Comparison of ENCODE assay signal across 11 cellular contexts in genomic region chr10:86599729-86600128, GRCh38. TPM values are rescaled to one million over a fixed set of nuclear protein-coding genes. Genes with fewer than 3 reads are reported as not detected.
DNase-seq lines count a peak whose midpoint lies in the region; ATAC-seq and TF ChIP-seq lines count a peak whose summit lies in the region.
"Had no signal": no experiment of that assay in that cellular context is flagged by ENCODE, and none has a peak within 500 bp of the region (broad histone marks: within the 10 kb centered on the region; RNA-seq: fewer than 3 reads in every experiment).

No MANE protein-coding gene starts in this region.

- H4K20me1 ChIP-seq in SK-N-SH (ENCODE audit: insufficient read depth), result no peaks in the 10 kb centered on the region
- no peaks in the 10 kb centered on the region for H4K20me1 ChIP-seq in osteoblast (ENCODE audit: insufficient read depth, low read length)

- TF ChIP-seq RAD21 in SK-N-SH (IDR thresholded peaks at IDR 0.05; ENCODE audit: low read length), result no peak

- no peak overlapping the region for H2AFZ ChIP-seq in SK-N-SH (ENCODE audit: low read depth)
- H2AFZ ChIP-seq in osteoblast (ENCODE audit: low read length), result no peak overlapping the region

- no peaks in the 10 kb centered on the region for H3K9me3 Mint-ChIP-seq in nephron progenitor cell

- no peaks in the 10 kb centered on the region for H3K9me2 ChIP-seq in SK-N-SH

- H3K4me3 Mint-ChIP-seq in nephron progenitor cell, result no peak overlapping the region

- ATAC-seq in SK-N-SH treated with all-trans-retinoic acid at 6 μM for 48 hours (peak; percentile 31; the same call in 1 of the 3 replicates), HG02623 (IDR thresholded peaks at IDR 0.05; ENCODE audit: unreplicated experiment) (peak; percentile 55), GM21381 (IDR thresholded peaks at IDR 0.05; ENCODE audit: unreplicated experiment) (no peak)

- no peaks in the 10 kb centered on the region for H3K36me3 Mint-ChIP-seq in nephron progenitor cell (ENCODE audit: low read depth)

- POLR2A ChIA-PET in SK-N-SH (lab: Yijun Ruan, JAX), result no interaction called here

- no peak for TF ChIP-seq EP300 in SK-N-SH (IDR thresholded peaks at IDR 0.05; ENCODE audit: borderline replicate concordance in 1 of 2, low read depth in 1 of 2, low read length in 1 of 2)

- no peak overlapping the region for H3K27ac Mint-ChIP-seq in nephron progenitor cell

- no peak overlapping the region for H3K9ac ChIP-seq in SK-N-SH

- WGBS in SK-N-SH (ENCODE audit: low lambda C conversion rate), result 46% methylated on average over 4 of the region's 4 CpGs

- H3K4me3 ChIP-seq in SK-N-SH (ENCODE audit: low read depth in 2 of 2, low read length in 1 of 2) (no peak overlapping the region), osteoblast (ENCODE audit: insufficient read depth, low read length) (no peak overlapping the region)

- H3K27me3 ChIP-seq in SK-N-SH (ENCODE audit: insufficient read depth) (no peaks in the 10 kb centered on the region), osteoblast (ENCODE audit: insufficient read depth, low read length) (no peaks in the 10 kb centered on the region)

- H3K4me1 Mint-ChIP-seq in nephron progenitor cell, result peaks cover 20% of the 10 kb centered on the region

- H3K36me3 ChIP-seq in SK-N-SH (replicated peaks in 1 of 2; ENCODE audit: control insufficient read depth in 1 of 2, insufficient read depth in 2 of 2, low read length in 1 of 2), result no peaks in the 10 kb centered on the region
- H3K36me3 ChIP-seq in osteoblast (ENCODE audit: insufficient read depth, low read length), result no peaks in the 10 kb centered on the region

- no peak overlapping the region for H3K27ac ChIP-seq in SK-N-SH (ENCODE audit: low read depth in 2 of 2, low read length in 1 of 2)
- no peak overlapping the region for H3K27ac ChIP-seq in osteoblast (ENCODE audit: low read depth, low read length)

- H3K9me3 ChIP-seq in SK-N-SH, result no peaks in the 10 kb centered on the region
- H3K9me3 ChIP-seq in osteoblast (ENCODE audit: low read depth, low read length), result no peaks in the 10 kb centered on the region

- H3K79me2 ChIP-seq in SK-N-SH (ENCODE audit: insufficient read depth), result no peaks in the 10 kb centered on the region
- H3K79me2 ChIP-seq in osteoblast (ENCODE audit: insufficient read depth, low read length), result no peaks in the 10 kb centered on the region

- TF ChIP-seq CTCF in SK-N-SH (IDR thresholded peaks at IDR 0.05), result no peak
- no peak for TF ChIP-seq CTCF in nephron progenitor cell (IDR thresholded peaks at IDR 0.05)
- TF ChIP-seq CTCF in osteoblast (IDR thresholded peaks at IDR 0.05; ENCODE audit: extremely low read depth, low read depth, low read length), result no peak

- CTCF ChIA-PET in SK-N-SH (lab: Yijun Ruan, JAX), result interaction anchor here (1.2 kb wide), 1 partner anchor 15 kb away, joined by 4 read pairs; no protein-coding TSS in a partner anchor

- H3K4me2 ChIP-seq in SK-N-SH, result no peak overlapping the region
- H3K4me2 ChIP-seq in osteoblast (ENCODE audit: insufficient read depth, low read length), result no peak overlapping the region

- peaks cover 7% of the 10 kb centered on the region for H3K27me3 Mint-ChIP-seq in nephron progenitor cell (ENCODE audit: low read depth, poor library complexity)

- DNase-seq in SK-N-SH (no peak), NOMO-1 (lab: John Stamatoyannopoulos, UW; ENCODE audit: unreplicated experiment in 2 of 2) (peak; percentile 56 to 68), nephron progenitor cell (peak; percentile 33), HCEC 1CT (no peak), osteoblast (ENCODE audit: insufficient read length, low spot score, missing footprints) (no peak)

- no peaks in the 10 kb centered on the region for H3F3A ChIP-seq in SK-N-SH (replicated peaks; ENCODE audit: insufficient read depth)

- peaks cover 0 to 2% of the 10 kb centered on the region in 2 experiments; a peak in 1 of 4 replicates for H3K4me1 ChIP-seq in SK-N-SH (ENCODE audit: control insufficient read depth in 1 of 2, insufficient read depth in 2 of 2, low read depth in 1 of 2, low read length in 1 of 2)
- peaks cover 23% of the 10 kb centered on the region for H3K4me1 ChIP-seq in osteoblast (ENCODE audit: insufficient read depth, low read length)

TF ChIP-seq in SK-N-SH treated with all-trans-retinoic acid at 6 μM for 48 hours, 23 proteins besides CTCF, POLR2A, EP300 and RAD21 (continues in another document):
- TF ChIP-seq RARB (CRISPR knock-in tag; IDR thresholded peaks at IDR 0.05) (no peak), GLIS3 (CRISPR knock-in tag; IDR thresholded peaks at IDR 0.05) (no peak), CREB5 (CRISPR knock-in tag; IDR thresholded peaks at IDR 0.05; ENCODE audit: low read depth) (no peak), OSR1 (CRISPR knock-in tag; IDR thresholded peaks at IDR 0.05) (no peak), ZFP30 (CRISPR knock-in tag; IDR thresholded peaks at IDR 0.05) (no peak), TCF4 (CRISPR knock-in tag; IDR thresholded peaks at IDR 0.05; ENCODE audit: borderline replicate concordance) (no peak), PPARA (CRISPR knock-in tag; IDR thresholded peaks at IDR 0.05; ENCODE audit: borderline replicate concordance) (no peak), CSDC2 (CRISPR knock-in tag; IDR thresholded peaks at IDR 0.05) (no peak), TOX (CRISPR knock-in tag; IDR thresholded peaks at IDR 0.05; ENCODE audit: borderline replicate concordance) (no peak), ISL1 (CRISPR knock-in tag; IDR thresholded peaks at IDR 0.05) (no peak), ZNF565 (CRISPR knock-in tag; conservative IDR thresholded peaks at IDR 0.05; ENCODE audit: low read depth) (no peak), POU6F1 (CRISPR knock-in tag; IDR thresholded peaks at IDR 0.05; ENCODE audit: borderline replicate concordance, low read depth) (no peak)

TF ChIP-seq in SK-N-SH, 30 proteins besides CTCF, POLR2A, EP300 and RAD21:
- TF ChIP-seq TEAD4 (IDR thresholded peaks at IDR 0.05; ENCODE audit: borderline replicate concordance, insufficient read depth), result no peak
- no peak for TF ChIP-seq RXRA (IDR thresholded peaks at IDR 0.05; ENCODE audit: borderline replicate concordance, low read depth)
- no peak for TF ChIP-seq MXI1 (IDR thresholded peaks at IDR 0.05; ENCODE audit: low read depth, low read length)
- no peak for TF ChIP-seq GABPA (IDR thresholded peaks at IDR 0.05; ENCODE audit: low read depth)
- no peak for TF ChIP-seq FOSL2 (IDR thresholded peaks at IDR 0.05; ENCODE audit: borderline replicate concordance, low read depth)
- no peak for TF ChIP-seq PBX3 (IDR thresholded peaks at IDR 0.05)
- no peak for TF ChIP-seq JUND (IDR thresholded peaks at IDR 0.05)
- TF ChIP-seq FOXM1 (IDR thresholded peaks at IDR 0.05; ENCODE audit: low read depth), result no peak
- TF ChIP-seq CHD2 (IDR thresholded peaks at IDR 0.05; ENCODE audit: low read length, partially characterized antibody), result no peak
- TF ChIP-seq USF2 (IDR thresholded peaks at IDR 0.05; ENCODE audit: borderline replicate concordance, low read depth, low read length), result no peak
- no peak for TF ChIP-seq RFX5 (IDR thresholded peaks at IDR 0.05; ENCODE audit: low read length)
- no peak for TF ChIP-seq NRF1 (IDR thresholded peaks at IDR 0.05; ENCODE audit: low read depth, low read length)
- no peak for TF ChIP-seq ELF1 (IDR thresholded peaks at IDR 0.05)
- no peak for TF ChIP-seq ZBTB33 (IDR thresholded peaks at IDR 0.05; ENCODE audit: borderline replicate concordance, low read depth)
- no peak for TF ChIP-seq IRF3 (IDR thresholded peaks at IDR 0.05; ENCODE audit: low read depth, low read length)
- TF ChIP-seq FOXJ3 (CRISPR knock-in tag; IDR thresholded peaks at IDR 0.05), result no peak
- no peak for TF ChIP-seq TAF1 (IDR thresholded peaks at IDR 0.05; ENCODE audit: borderline replicate concordance, low read depth, low read length)

RNA-seq across cellular contexts. Expression of gene OPN4, which starts 54.6 kb away (rescaled TPM):
- polyA plus RNA-seq in SK-N-SH (2012; rRNA removed), result 0.03 TPM in 1 of 2 replicates, not detected in the other
- polyA plus RNA-seq in SK-N-SH (2012; cell fraction: cytosol; rRNA removed), result not detected in 2 replicates
- polyA plus RNA-seq in SK-N-SH (2012; cell fraction: nucleus; rRNA removed), result not detected in 2 replicates
- total RNA-seq in osteoblast, result not detected in 2 replicates
- total RNA-seq: lung microvascular endothelial cell; T-helper 1 cell treated with Interleukin-12 subunit alpha and Interleukin-12 subunit beta and Interleukin-4 antibody, amounts not matched to agents 30 ng/mL and 1 ng/mL, for 36 hours had no signal
- polyA plus RNA-seq: AG04450 had no signal

Comparison
In these comparisons a context has a peak if more than half of its experiments do, and no peak if none do; other contexts are left out.
1. DNase-seq: peak in NOMO-1 (2 of 2) and nephron progenitor cell (single experiment); none in SK-N-SH (single experiment), HCEC 1CT (single experiment) and osteoblast (single experiment).